ENCODE assay signal across 1 cellular context in the genomic region with DNA sequence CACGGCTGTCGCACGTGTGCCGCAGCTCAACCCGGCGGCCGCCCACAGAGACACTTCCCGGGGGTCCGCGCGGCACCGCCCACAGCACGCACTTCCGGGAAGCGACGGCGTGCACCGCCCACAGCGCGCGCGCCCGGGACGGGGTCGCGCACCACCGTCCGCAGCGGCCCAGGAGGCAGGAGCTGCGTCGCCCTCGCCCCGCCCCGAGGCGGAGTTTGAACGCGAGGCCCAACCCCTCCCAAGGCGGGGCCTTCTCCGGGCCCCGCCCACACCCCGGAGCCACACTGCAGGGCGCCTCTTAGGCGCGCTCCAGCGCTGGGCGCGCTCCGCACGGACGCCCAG.
A peak's percentile ranks its signal among the peaks of the same experiment; 100 is the strongest.
TF ChIP-seq lines count a peak whose summit lies in the region.
"Not testable (repeated sequence)": the region's sequence is repeated elsewhere in the genome, so short reads cannot be mapped to it uniquely, and the experiment has no call there.

No MANE protein-coding gene starts in this region.

TF ChIP-seq in K562, 482 proteins besides CTCF, POLR2A, EP300 and RAD21 (continued from another document):
- TF ChIP-seq, protein P1, sequence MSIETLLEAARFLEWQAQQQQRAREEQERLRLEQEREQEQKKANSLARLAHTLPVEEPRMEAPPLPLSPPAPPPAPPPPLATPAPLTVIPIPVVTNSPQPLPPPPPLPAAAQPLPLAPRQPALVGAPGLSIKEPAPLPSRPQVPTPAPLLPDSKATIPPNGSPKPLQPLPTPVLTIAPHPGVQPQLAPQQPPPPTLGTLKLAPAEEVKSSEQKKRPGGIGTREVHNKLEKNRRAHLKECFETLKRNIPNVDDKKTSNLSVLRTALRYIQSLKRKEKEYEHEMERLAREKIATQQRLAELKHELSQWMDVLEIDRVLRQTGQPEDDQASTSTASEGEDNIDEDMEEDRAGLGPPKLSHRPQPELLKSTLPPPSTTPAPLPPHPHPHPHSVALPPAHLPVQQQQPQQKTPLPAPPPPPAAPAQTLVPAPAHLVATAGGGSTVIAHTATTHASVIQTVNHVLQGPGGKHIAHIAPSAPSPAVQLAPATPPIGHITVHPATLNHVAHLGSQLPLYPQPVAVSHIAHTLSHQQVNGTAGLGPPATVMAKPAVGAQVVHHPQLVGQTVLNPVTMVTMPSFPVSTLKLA (conservative IDR thresholded peaks at IDR 0.05) = 0 out of 4 replicates have a peak, but pooled peaks of 1 of the 2 experiments have one; percentile 51
- TF ChIP-seq CTBP1 (IDR thresholded peaks at IDR 0.05; ENCODE audit: borderline replicate concordance) = peak; percentile 53; the same call in 1 of the 2 replicates
- peak; percentile 87 for TF ChIP-seq CXXC5 (CRISPR knock-in tag; IDR thresholded peaks at IDR 0.05)
- peak; percentile 32 for TF ChIP-seq E2F8 (IDR thresholded peaks at IDR 0.05; ENCODE audit: low read depth, partially characterized antibody)
- TF ChIP-seq GABPA (tag; conservative IDR thresholded peaks at IDR 0.05; ENCODE audit: low read depth) = peak; percentile 75
- TF ChIP-seq MAZ (CRISPR knock-in tag; conservative IDR thresholded peaks at IDR 0.05 in 1 of 2, IDR thresholded peaks at IDR 0.05 in 1 of 2) = peak in 1 of 2 experiments; percentile 57; a peak in 1 of 4 replicates
- TF ChIP-seq MAX (CRISPR knock-in tag; IDR thresholded peaks at IDR 0.05) = 0 out of 2 replicates have a peak, but pooled peaks have one; percentile 15
- peak; percentile 57; the same call in 1 of the 2 replicates for TF ChIP-seq RB1 (IDR thresholded peaks at IDR 0.05; ENCODE audit: low read depth)
- TF ChIP-seq, protein P2, sequence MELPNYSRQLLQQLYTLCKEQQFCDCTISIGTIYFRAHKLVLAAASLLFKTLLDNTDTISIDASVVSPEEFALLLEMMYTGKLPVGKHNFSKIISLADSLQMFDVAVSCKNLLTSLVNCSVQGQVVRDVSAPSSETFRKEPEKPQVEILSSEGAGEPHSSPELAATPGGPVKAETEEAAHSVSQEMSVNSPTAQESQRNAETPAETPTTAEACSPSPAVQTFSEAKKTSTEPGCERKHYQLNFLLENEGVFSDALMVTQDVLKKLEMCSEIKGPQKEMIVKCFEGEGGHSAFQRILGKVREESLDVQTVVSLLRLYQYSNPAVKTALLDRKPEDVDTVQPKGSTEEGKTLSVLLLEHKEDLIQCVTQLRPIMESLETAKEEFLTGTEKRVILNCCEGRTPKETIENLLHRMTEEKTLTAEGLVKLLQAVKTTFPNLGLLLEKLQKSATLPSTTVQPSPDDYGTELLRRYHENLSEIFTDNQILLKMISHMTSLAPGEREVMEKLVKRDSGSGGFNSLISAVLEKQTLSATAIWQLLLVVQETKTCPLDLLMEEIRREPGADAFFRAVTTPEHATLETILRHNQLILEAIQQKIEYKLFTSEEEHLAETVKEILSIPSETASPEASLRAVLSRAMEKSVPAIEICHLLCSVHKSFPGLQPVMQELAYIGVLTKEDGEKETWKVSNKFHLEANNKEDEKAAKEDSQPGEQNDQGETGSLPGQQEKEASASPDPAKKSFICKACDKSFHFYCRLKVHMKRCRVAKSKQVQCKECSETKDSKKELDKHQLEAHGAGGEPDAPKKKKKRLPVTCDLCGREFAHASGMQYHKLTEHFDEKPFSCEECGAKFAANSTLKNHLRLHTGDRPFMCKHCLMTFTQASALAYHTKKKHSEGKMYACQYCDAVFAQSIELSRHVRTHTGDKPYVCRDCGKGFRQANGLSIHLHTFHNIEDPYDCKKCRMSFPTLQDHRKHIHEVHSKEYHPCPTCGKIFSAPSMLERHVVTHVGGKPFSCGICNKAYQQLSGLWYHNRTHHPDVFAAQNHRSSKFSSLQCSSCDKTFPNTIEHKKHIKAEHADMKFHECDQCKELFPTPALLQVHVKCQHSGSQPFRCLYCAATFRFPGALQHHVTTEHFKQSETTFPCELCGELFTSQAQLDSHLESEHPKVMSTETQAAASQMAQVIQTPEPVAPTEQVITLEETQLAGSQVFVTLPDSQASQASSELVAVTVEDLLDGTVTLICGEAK (IDR thresholded peaks at IDR 0.05) = peak; percentile 61; the same call in 1 of the 2 replicates
- TF ChIP-seq, protein P2 (CRISPR knock-in tag; IDR thresholded peaks at IDR 0.05) = not testable (repeated sequence)
- peak; percentile 67 for TF ChIP-seq ELF1 (tag; IDR thresholded peaks at IDR 0.05)
- TF ChIP-seq, protein P3, sequence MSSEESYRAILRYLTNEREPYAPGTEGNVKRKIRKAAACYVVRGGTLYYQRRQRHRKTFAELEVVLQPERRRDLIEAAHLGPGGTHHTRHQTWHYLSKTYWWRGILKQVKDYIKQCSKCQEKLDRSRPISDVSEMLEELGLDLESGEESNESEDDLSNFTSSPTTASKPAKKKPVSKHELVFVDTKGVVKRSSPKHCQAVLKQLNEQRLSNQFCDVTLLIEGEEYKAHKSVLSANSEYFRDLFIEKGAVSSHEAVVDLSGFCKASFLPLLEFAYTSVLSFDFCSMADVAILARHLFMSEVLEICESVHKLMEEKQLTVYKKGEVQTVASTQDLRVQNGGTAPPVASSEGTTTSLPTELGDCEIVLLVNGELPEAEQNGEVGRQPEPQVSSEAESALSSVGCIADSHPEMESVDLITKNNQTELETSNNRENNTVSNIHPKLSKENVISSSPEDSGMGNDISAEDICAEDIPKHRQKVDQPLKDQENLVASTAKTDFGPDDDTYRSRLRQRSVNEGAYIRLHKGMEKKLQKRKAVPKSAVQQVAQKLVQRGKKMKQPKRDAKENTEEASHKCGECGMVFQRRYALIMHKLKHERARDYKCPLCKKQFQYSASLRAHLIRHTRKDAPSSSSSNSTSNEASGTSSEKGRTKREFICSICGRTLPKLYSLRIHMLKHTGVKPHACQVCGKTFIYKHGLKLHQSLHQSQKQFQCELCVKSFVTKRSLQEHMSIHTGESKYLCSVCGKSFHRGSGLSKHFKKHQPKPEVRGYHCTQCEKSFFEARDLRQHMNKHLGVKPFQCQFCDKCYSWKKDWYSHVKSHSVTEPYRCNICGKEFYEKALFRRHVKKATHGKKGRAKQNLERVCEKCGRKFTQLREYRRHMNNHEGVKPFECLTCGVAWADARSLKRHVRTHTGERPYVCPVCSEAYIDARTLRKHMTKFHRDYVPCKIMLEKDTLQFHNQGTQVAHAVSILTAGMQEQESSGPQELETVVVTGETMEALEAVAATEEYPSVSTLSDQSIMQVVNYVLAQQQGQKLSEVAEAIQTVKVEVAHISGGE (CRISPR knock-in tag; IDR thresholded peaks at IDR 0.05) = peak in 1 of 3 experiments; percentile 53; a peak in 1 of 6 replicates
- TF ChIP-seq, protein P4, sequence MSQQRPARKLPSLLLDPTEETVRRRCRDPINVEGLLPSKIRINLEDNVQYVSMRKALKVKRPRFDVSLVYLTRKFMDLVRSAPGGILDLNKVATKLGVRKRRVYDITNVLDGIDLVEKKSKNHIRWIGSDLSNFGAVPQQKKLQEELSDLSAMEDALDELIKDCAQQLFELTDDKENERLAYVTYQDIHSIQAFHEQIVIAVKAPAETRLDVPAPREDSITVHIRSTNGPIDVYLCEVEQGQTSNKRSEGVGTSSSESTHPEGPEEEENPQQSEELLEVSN (IDR thresholded peaks at IDR 0.05; ENCODE audit: borderline replicate concordance in 1 of 2, extremely low read depth in 1 of 2, insufficient read depth in 1 of 2, insufficient read length in 1 of 2, low read depth in 1 of 2, low read length in 1 of 2, poor library complexity in 1 of 2, severe bottlenecking in 1 of 2) = peak in 1 of 2 experiments; percentile 19
- peak; percentile 39 for TF ChIP-seq L3MBTL2 (IDR thresholded peaks at IDR 0.05)
- peak; percentile 46; the same call in 1 of the 2 replicates for TF ChIP-seq ATF7 (IDR thresholded peaks at IDR 0.05)
- TF ChIP-seq ESRRA (IDR thresholded peaks at IDR 0.05; ENCODE audit: borderline replicate concordance, low read depth) = peak; percentile 37; the same call in 1 of the 2 replicates
